In genomic region chr6:43089874-43090556, GRCh38 we compare ENCODE assay signal across 13 cellular contexts. TPM values are rescaled to one million over a fixed set of nuclear protein-coding genes. Genes with fewer than 3 reads are reported as not detected.
DNase-seq lines count a peak whose midpoint lies in the region; ATAC-seq and TF ChIP-seq lines count a peak whose summit lies in the region.
"Had no signal": no experiment of that assay in that cellular context is flagged by ENCODE, and none has a peak within 500 bp of the region (broad histone marks: within the 10 kb centered on the region; RNA-seq: fewer than 3 reads in every experiment).

No MANE protein-coding gene starts in this region.

- H3K4me1 ChIP-seq in lung (ENCODE audit: control insufficient read depth in 2 of 2, insufficient read depth in 2 of 2, low read length in 2 of 2) = peaks cover 0 to 7% of the 10 kb centered on the region in 2 donors
- H3K4me1 ChIP-seq in urinary bladder (ENCODE audit: insufficient read depth) = no peaks in the 10 kb centered on the region
- H3K4me1 ChIP-seq: A549 had no signal

- 60 to 84% methylated on average over 8 of the region's 8 CpGs for WGBS in lung, 2 donors
- 56% methylated on average over 8 of the region's 8 CpGs for WGBS in urinary bladder

- no peaks in the 10 kb centered on the region for H3K27me3 ChIP-seq in lung (ENCODE audit: control insufficient read depth, insufficient read depth)

- ATAC-seq in lung (ENCODE audit: insufficient read depth, low FRiP score) (peak; percentile 85), GM18870 (IDR thresholded peaks at IDR 0.05; ENCODE audit: unreplicated experiment) (no peak), HG03565 (IDR thresholded peaks at IDR 0.05; ENCODE audit: unreplicated experiment) (no peak)
- ATAC-seq: A549 had no signal

- H3K27ac ChIP-seq in cingulate gyrus (ENCODE audit: low read depth, low read length) (peak overlapping the region; percentile 19), lung (ENCODE audit: low read depth in 1 of 2, low read length in 1 of 2) (peak overlapping the region in 1 of 2 donors; percentile 83), urinary bladder (ENCODE audit: low read depth) (peak overlapping the region; percentile 68)
- H3K27ac ChIP-seq: A549 had no signal

- no peak overlapping the region for H3K4me3 ChIP-seq in lung
- no peak overlapping the region for H3K4me3 ChIP-seq in urinary bladder (ENCODE audit: low read depth, low read length)
- H3K4me3 ChIP-seq: A549 had no signal

- no peak for TF ChIP-seq CTCF in lung (IDR thresholded peaks at IDR 0.05; ENCODE audit: control extremely low read depth, extremely low read depth)

- H3K9me3 ChIP-seq in lung (ENCODE audit: control insufficient read depth in 2 of 2, insufficient read depth in 1 of 2, low read length in 1 of 2) = peaks cover 0 to 2% of the 10 kb centered on the region in 2 donors
- H3K9me3 ChIP-seq: A549 had no signal

- H3K36me3 ChIP-seq in lung (ENCODE audit: control insufficient read depth in 2 of 2, insufficient read depth in 2 of 2, low read length in 2 of 2) = no peaks in the 10 kb centered on the region
- no peaks in the 10 kb centered on the region for H3K36me3 ChIP-seq in urinary bladder (ENCODE audit: insufficient read depth)

- DNase-seq in NCI-H510A treated with DMSO at 0.1 percent for 48 hours (lab: John Stamatoyannopoulos, UW) (peak; percentile 44), NCI-H510A (lab: John Stamatoyannopoulos, UW) (no peak), lung (ENCODE audit: low spot score) (peak; percentile 73), NCI-H2081 treated with DMSO at 0.1 percent for 48 hours (lab: John Stamatoyannopoulos, UW) (no peak)
- DNase-seq: activated B cell treated with CpG ODN at 0.5 μM for 24 hours; activated naive CD4-positive, alpha-beta T cell treated with anti-CD3 and anti-CD28 coated beads, Interleukin-2, amount 10 ng/mL, durations not matched to agents 7 days and 5 days; NCI-H1048; nucleus accumbens had no signal

RNA-seq across cellular contexts. Expression of gene PTK7, which starts 13.9 kb away (rescaled TPM):
- total RNA-seq in lung = 100 to 1,000 TPM in 1 of 2 donors, 10 to 100 TPM in 1; 90.8 to 173 TPM
- polyA plus RNA-seq in lung = 10 to 100 TPM; 37.4 to 77.6 TPM
- 89.6 TPM for total RNA-seq in urinary bladder
- 49.6 TPM for polyA plus RNA-seq in urinary bladder

RNA-seq across cellular contexts. Expression of gene KLC4, which starts 30.6 kb away (rescaled TPM):
- total RNA-seq in lung (10 to 100 TPM; 29.8 to 36.0 TPM), urinary bladder (17.1 TPM)
- polyA plus RNA-seq in lung (10 to 100 TPM; 16.1 to 23.1 TPM), urinary bladder (31.9 TPM)

RNA-seq across cellular contexts. Expression of gene MRPL2, which starts 30.8 kb away (rescaled TPM):
- total RNA-seq in lung (10 to 100 TPM; 11.5 to 44.5 TPM), urinary bladder (9.3 TPM)
- polyA plus RNA-seq in lung (10 to 100 TPM; 47.8 to 84.0 TPM), urinary bladder (61.6 TPM)

RNA-seq across cellular contexts. Expression of gene CUL7, which starts 36.4 kb away (rescaled TPM):
- total RNA-seq in lung = 10 to 100 TPM; 21.4 to 23.6 TPM
- polyA plus RNA-seq in lung = 1 to 10 TPM; 8.2 to 8.9 TPM
- total RNA-seq in urinary bladder = 26.5 TPM
- polyA plus RNA-seq in urinary bladder = 10.8 TPM

Comparison
In these comparisons a context has a peak if more than half of its experiments do, and no peak if none do; other contexts are left out.
1. DNase-seq: peak in NCI-H510A treated with DMSO at 0.1 percent for 48 hours (single experiment) and lung (single experiment); none in NCI-H510A (single experiment) and NCI-H2081 treated with DMSO at 0.1 percent for 48 hours (single experiment).